In genomic region chr6:45666844-45667243, GRCh38 we compare ENCODE assay signal across 14 cellular contexts.
"Had no signal": no experiment of that assay in that cellular context is flagged by ENCODE, and none has a peak within 500 bp of the region (broad histone marks: within the 10 kb centered on the region; RNA-seq: fewer than 3 reads in every experiment).

No MANE protein-coding gene starts in this region.

- H3K36me3 ChIP-seq: heart left ventricle, left lung, WERI-Rb-1 had no signal

- H3K27ac ChIP-seq: coronary artery, heart left ventricle, left lung, WERI-Rb-1 had no signal

- H3K9me3 Mint-ChIP-seq: activated naive CD4-positive, alpha-beta T cell treated with anti-CD3 and anti-CD28 coated beads for 36 hours; activated T-helper 17 cell treated with anti-CD3 and anti-CD28 coated beads, Interleukin-2, amount 50 U/mL, for 72 hours; type B pancreatic cell had no signal

- H3K4me3 Mint-ChIP-seq: activated CD4-positive, alpha-beta T cell treated with anti-CD3 and anti-CD28 coated beads for 36 hours; activated CD8-positive, alpha-beta T cell treated with anti-CD3 and anti-CD28 coated beads, Interleukin-2, amount 10 ng/mL, durations not matched to agents 7 days and 5 days; activated naive CD4-positive, alpha-beta T cell treated with anti-CD3 and anti-CD28 coated beads for 36 hours; nephron progenitor cell; type B pancreatic cell had no signal

- H3K27me3 Mint-ChIP-seq: activated T-helper 17 cell treated with anti-CD3 and anti-CD28 coated beads, Interleukin-2, amount 50 U/mL, for 72 hours had no signal

- H3K27ac Mint-ChIP-seq: activated CD4-positive, alpha-beta T cell treated with anti-CD3 and anti-CD28 coated beads for 36 hours; activated CD8-positive, alpha-beta T cell treated with anti-CD3 and anti-CD28 coated beads, Interleukin-2, amount 10 ng/mL, durations not matched to agents 7 days and 5 days; activated naive CD4-positive, alpha-beta T cell treated with anti-CD3 and anti-CD28 coated beads for 36 hours; activated T-helper 17 cell treated with anti-CD3 and anti-CD28 coated beads, Interleukin-2, amount 50 U/mL, for 72 hours; type B pancreatic cell had no signal

- ATAC-seq: activated CD8-positive, alpha-beta T cell treated with anti-CD3 and anti-CD28 coated beads, Interleukin-2, amount 10 ng/mL, durations not matched to agents 7 days and 5 days; heart left ventricle; left lung had no signal

- DNase-seq: activated CD4-positive, alpha-beta T cell treated with anti-CD3 and anti-CD28 coated beads for 36 hours; activated CD8-positive, alpha-beta T cell treated with anti-CD3 and anti-CD28 coated beads, Interleukin-2, amount 10 ng/mL, durations not matched to agents 7 days and 5 days; activated naive CD4-positive, alpha-beta T cell treated with anti-CD3 and anti-CD28 coated beads for 36 hours; effector CD8-positive, alpha-beta T cell; foreskin melanocyte; heart left ventricle; left lung; nephron progenitor cell; stimulated activated CD4-positive, alpha-beta T cell treated with anti-CD3 and anti-CD28 coated beads, Interleukin-12 subunit alpha, Interleukin-12 subunit beta, amount 100 ng/mL, for 4 hours; stimulated activated naive CD4-positive, alpha-beta T cell treated with Interleukin-2 at 50 U/mL for 16 hours; WERI-Rb-1 had no signal

- H3K36me3 Mint-ChIP-seq: type B pancreatic cell had no signal

- H3K4me3 ChIP-seq: coronary artery, heart left ventricle, left lung had no signal
